In genomic region chr20:38885357-38885756, GRCh38 we compare ENCODE assay signal across 20 cellular contexts. TPM values are rescaled to one million over a fixed set of nuclear protein-coding genes. Genes with fewer than 3 reads are reported as not detected.
DNase-seq lines count a peak whose midpoint lies in the region; ATAC-seq lines count a peak whose summit lies in the region.
"Had no signal": no experiment of that assay in that cellular context is flagged by ENCODE, and none has a peak within 500 bp of the region (broad histone marks: within the 10 kb centered on the region; RNA-seq: fewer than 3 reads in every experiment).

No MANE protein-coding gene starts in this region.

- no peak overlapping the region for H3K18ac ChIP-seq in neuronal stem cell (ENCODE audit: low read length)

- DNase-seq in activated CD4-positive, alpha-beta memory T cell treated with anti-CD3 and anti-CD28 coated beads for 36 hours = no peak
- DNase-seq in activated CD4-positive, alpha-beta memory T cell treated with anti-CD3 and anti-CD28 coated beads, Interleukin-2, amount 10 ng/mL, durations not matched to agents 7 days and 5 days = no peak
- DNase-seq in caudate nucleus (lab: John Stamatoyannopoulos, UW) (peak in 1 of 61 donors; percentile 18), neuronal stem cell (ENCODE audit: low spot score) (no peak), T-helper 1 cell (no peak), NCI-H1048 (lab: John Stamatoyannopoulos, UW) (no peak), NCI-H82 (lab: John Stamatoyannopoulos, UW) (no peak)
- DNase-seq: AML-193, DMS79 treated with DMSO at 0.1 percent for 48 hours, HCEC 1CT, IMR-90, Kasumi-1, MG63, NCI-H1092, NCI-H1436 treated with DMSO at 0.1 percent for 48 hours, NCI-H2081, NCI-H526 treated with DMSO at 0.1 percent for 48 hours had no signal

- no peaks in the 10 kb centered on the region for H3K9me3 Mint-ChIP-seq in activated CD4-positive, alpha-beta memory T cell treated with anti-CD3 and anti-CD28 coated beads for 36 hours
- H3K9me3 Mint-ChIP-seq in activated CD4-positive, alpha-beta memory T cell treated with anti-CD3 and anti-CD28 coated beads, Interleukin-2, amount 10 ng/mL, durations not matched to agents 7 days and 5 days = no peaks in the 10 kb centered on the region

- no peak overlapping the region for H3K4me2 ChIP-seq in neuronal stem cell (ENCODE audit: insufficient read depth, low read length, poor library complexity, severe bottlenecking)

- peak overlapping the region; percentile 51 for H3K9ac ChIP-seq in neuronal stem cell (ENCODE audit: low read depth, low read length, poor library complexity)

- CTCF ChIA-PET in activated CD4-positive, alpha-beta memory T cell treated with anti-CD3 and anti-CD28 coated beads for 36 hours (lab: Charles Lee) = no interaction called here
- CTCF ChIA-PET in activated CD4-positive, alpha-beta memory T cell treated with anti-CD3 and anti-CD28 coated beads, Interleukin-2, amount 10 ng/mL, durations not matched to agents 7 days and 5 days (lab: Charles Lee) = interaction anchor here (1.4 kb wide), 1 partner anchor 76 kb away, joined by 5 read pairs; no protein-coding TSS in a partner anchor

- H3K4me1 Mint-ChIP-seq in activated CD4-positive, alpha-beta memory T cell treated with anti-CD3 and anti-CD28 coated beads for 36 hours (ENCODE audit: low read depth) = peaks cover 56% of the 10 kb centered on the region
- peaks cover 52% of the 10 kb centered on the region for H3K4me1 Mint-ChIP-seq in activated CD4-positive, alpha-beta memory T cell treated with anti-CD3 and anti-CD28 coated beads, Interleukin-2, amount 10 ng/mL, durations not matched to agents 7 days and 5 days

- no CpG with 5 or more reads among the region's 6 CpGs for WGBS in neuronal stem cell (ENCODE audit: extremely low coverage in 2 of 2, insufficient read length in 2 of 2, insufficient replicate concordance in 1 of 2), 2 donors

- H3K27me3 ChIP-seq in neuronal stem cell (ENCODE audit: control insufficient read depth in 3 of 3, insufficient read depth in 3 of 3, low read depth in 1 of 3, low read length in 3 of 3) = no peaks in the 10 kb centered on the region

- H3K4me3 Mint-ChIP-seq in activated CD4-positive, alpha-beta memory T cell treated with anti-CD3 and anti-CD28 coated beads for 36 hours = no peak overlapping the region
- H3K4me3 Mint-ChIP-seq in activated CD4-positive, alpha-beta memory T cell treated with anti-CD3 and anti-CD28 coated beads, Interleukin-2, amount 10 ng/mL, durations not matched to agents 7 days and 5 days = no peak overlapping the region

- peak overlapping the region; percentile 24 for H3K27ac Mint-ChIP-seq in activated CD4-positive, alpha-beta memory T cell treated with anti-CD3 and anti-CD28 coated beads for 36 hours
- no peak overlapping the region for H3K27ac Mint-ChIP-seq in activated CD4-positive, alpha-beta memory T cell treated with anti-CD3 and anti-CD28 coated beads, Interleukin-2, amount 10 ng/mL, durations not matched to agents 7 days and 5 days

- H3K27me3 Mint-ChIP-seq in activated CD4-positive, alpha-beta memory T cell treated with anti-CD3 and anti-CD28 coated beads for 36 hours = no peaks in the 10 kb centered on the region
- no peaks in the 10 kb centered on the region for H3K27me3 Mint-ChIP-seq in activated CD4-positive, alpha-beta memory T cell treated with anti-CD3 and anti-CD28 coated beads, Interleukin-2, amount 10 ng/mL, durations not matched to agents 7 days and 5 days

- H2BK120ac ChIP-seq in neuronal stem cell (ENCODE audit: low read depth, low read length) = no peak overlapping the region

- no peak overlapping the region for H4K8ac ChIP-seq in neuronal stem cell (ENCODE audit: low read depth, low read length)

- POLR2A ChIA-PET in activated CD4-positive, alpha-beta memory T cell treated with anti-CD3 and anti-CD28 coated beads for 36 hours (lab: Charles Lee) = no interaction called here
- POLR2A ChIA-PET in activated CD4-positive, alpha-beta memory T cell treated with anti-CD3 and anti-CD28 coated beads, Interleukin-2, amount 10 ng/mL, durations not matched to agents 7 days and 5 days (lab: Charles Lee) = no interaction called here

- H3K4me1 ChIP-seq in neuronal stem cell (ENCODE audit: control insufficient read depth in 2 of 2, insufficient read depth in 1 of 2, low read depth in 1 of 2, low read length in 2 of 2) = no peaks in the 10 kb centered on the region

- H3K4me3 ChIP-seq in neuronal stem cell (ENCODE audit: low read length in 2 of 2) = no peak overlapping the region
- H3K4me3 ChIP-seq: MG63 had no signal

- H3K9me3 ChIP-seq in neuronal stem cell (replicated peaks in 1 of 2; ENCODE audit: control insufficient read depth in 2 of 2, insufficient read depth in 1 of 2, low read depth in 1 of 2, low read length in 2 of 2) = no peaks in the 10 kb centered on the region
- H3K9me3 ChIP-seq: MG63 had no signal

- H3K4ac ChIP-seq in neuronal stem cell (ENCODE audit: low read length) = no peak overlapping the region

- no peak overlapping the region for H3K23ac ChIP-seq in neuronal stem cell (ENCODE audit: low read depth, low read length, poor library complexity)

- H4K91ac ChIP-seq in neuronal stem cell (ENCODE audit: low read depth, low read length, poor library complexity) = no peak overlapping the region

- H3K79me1 ChIP-seq in neuronal stem cell (ENCODE audit: low read depth, low read length) = no peaks in the 10 kb centered on the region

- H2BK12ac ChIP-seq in neuronal stem cell (ENCODE audit: low read length) = no peak overlapping the region

- H3K27ac ChIP-seq in caudate nucleus (ENCODE audit: low read depth, low read length) = peak overlapping the region; percentile 66
- no peak overlapping the region for H3K27ac ChIP-seq in neuronal stem cell (replicated peaks; ENCODE audit: low read length)
- H3K27ac ChIP-seq: 22Rv1 had no signal

- no peaks in the 10 kb centered on the region for H3K36me3 ChIP-seq in neuronal stem cell (replicated peaks in 1 of 2; ENCODE audit: control insufficient read depth in 2 of 2, insufficient read depth in 2 of 2, low read length in 2 of 2)
- H3K36me3 ChIP-seq: MG63 had no signal

- H3K36me3 Mint-ChIP-seq in activated CD4-positive, alpha-beta memory T cell treated with anti-CD3 and anti-CD28 coated beads for 36 hours = peaks cover 10% of the 10 kb centered on the region
- H3K36me3 Mint-ChIP-seq in activated CD4-positive, alpha-beta memory T cell treated with anti-CD3 and anti-CD28 coated beads, Interleukin-2, amount 10 ng/mL, durations not matched to agents 7 days and 5 days (ENCODE audit: low read depth) = peaks cover 41% of the 10 kb centered on the region

- no peak overlapping the region for H2AK5ac ChIP-seq in neuronal stem cell (ENCODE audit: low read depth, low read length)

- intact Hi-C loops in activated CD4-positive, alpha-beta memory T cell treated with anti-CD3 and anti-CD28 coated beads for 36 hours (cut with micrococcal nuclease) = no loop called here

- no peak overlapping the region for H2BK15ac ChIP-seq in neuronal stem cell (ENCODE audit: low read length)

- H2BK5ac ChIP-seq in neuronal stem cell (ENCODE audit: low read length) = no peak overlapping the region

- ATAC-seq in HG03045 (IDR thresholded peaks at IDR 0.05; ENCODE audit: unreplicated experiment) = no peak
- ATAC-seq: Right ventricle myocardium inferior had no signal

- no peak overlapping the region for H2AFZ ChIP-seq in neuronal stem cell (ENCODE audit: low read length)

- no peak overlapping the region for H3K14ac ChIP-seq in neuronal stem cell (ENCODE audit: low read length)

RNA-seq across cellular contexts. Expression of gene FAM83D, which starts 40.9 kb away (rescaled TPM):
- 10 to 100 TPM; 11.1 to 11.2 TPM for total RNA-seq in activated CD4-positive, alpha-beta memory T cell treated with anti-CD3 and anti-CD28 coated beads for 36 hours
- total RNA-seq in activated CD4-positive, alpha-beta memory T cell treated with anti-CD3 and anti-CD28 coated beads, Interleukin-2, amount 10 ng/mL, durations not matched to agents 7 days and 5 days = 10 to 100 TPM; 18.9 to 19.9 TPM
- 36.7 TPM for polyA plus RNA-seq in neuronal stem cell (2013, experiment 1 of 2)
- polyA plus RNA-seq in neuronal stem cell (2013, experiment 2 of 2) = 37.2 TPM
